8 cellular contexts compared by ENCODE assay signal in the genomic region with DNA sequence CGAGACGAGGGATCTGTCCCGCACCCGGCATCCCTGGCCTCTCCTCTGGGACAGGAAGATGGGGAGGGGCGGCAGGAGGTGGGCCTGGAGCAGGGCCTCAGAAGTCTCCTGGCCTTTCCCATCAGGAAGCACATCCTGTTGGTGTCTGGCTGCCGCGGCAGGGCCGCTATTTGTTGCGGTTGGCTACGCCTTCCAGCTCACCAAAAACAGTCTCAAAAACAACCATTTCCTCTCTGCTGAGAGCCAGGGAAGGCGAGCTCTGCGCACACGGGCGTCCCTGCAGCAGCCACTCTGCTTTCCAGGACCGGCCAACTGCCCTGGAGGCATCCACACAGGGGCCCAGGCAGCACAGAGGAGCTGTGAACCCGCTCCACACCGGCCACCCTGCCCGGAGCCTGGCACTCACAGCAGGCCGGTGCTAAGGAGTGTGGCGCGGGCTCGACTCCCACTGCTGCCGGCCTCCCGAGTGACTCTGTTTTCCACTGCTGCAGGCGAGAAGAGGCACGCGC. TPM values are rescaled to one million over a fixed set of nuclear protein-coding genes. Genes with fewer than 3 reads are reported as not detected.
DNase-seq lines count a peak whose midpoint lies in the region; ATAC-seq and TF ChIP-seq lines count a peak whose summit lies in the region.

A gene (plus strand): TSS at position 224 of the 509 bp plus-strand sequence. CDS start 610 bp downstream, outside the sequence.

- H3K27me3 ChIP-seq in body of pancreas, result no peaks in the 10 kb centered on the region
- peaks cover 0 to 20% of the 10 kb centered on the region in 2 donors for H3K27me3 ChIP-seq in left lung
- H3K27me3 ChIP-seq in thyroid gland, result no peaks in the 10 kb centered on the region
- no peaks in the 10 kb centered on the region for H3K27me3 ChIP-seq in HAP-1 (ENCODE audit: low read depth)

- H3K4me3 ChIP-seq in body of pancreas (no peak within 1 kb of the TSS), left lung (peak within 1 kb of the TSS; percentile 51 to 54), thyroid gland (replicated peaks in 1 of 3) (peak within 1 kb of the TSS; percentile 24 to 58 (median 35)), HAP-1 (no peak within 1 kb of the TSS)

- H3K9me3 Mint-ChIP-seq in activated CD4-positive, alpha-beta T cell treated with anti-CD3 and anti-CD28 coated beads for 36 hours (ENCODE audit: low read depth), result no peaks in the 10 kb centered on the region

- H3K27ac Mint-ChIP-seq in activated CD4-positive, alpha-beta T cell treated with anti-CD3 and anti-CD28 coated beads for 36 hours, result peak within 1 kb of the TSS; percentile 94

- H3K36me3 Mint-ChIP-seq in activated CD4-positive, alpha-beta T cell treated with anti-CD3 and anti-CD28 coated beads for 36 hours (ENCODE audit: low read depth), result peaks cover 39% of the 10 kb centered on the region

- peaks cover 39% of the 10 kb centered on the region for H3K4me1 Mint-ChIP-seq in activated CD4-positive, alpha-beta T cell treated with anti-CD3 and anti-CD28 coated beads for 36 hours

- H3K27me3 Mint-ChIP-seq in activated CD4-positive, alpha-beta T cell treated with anti-CD3 and anti-CD28 coated beads for 36 hours, result no peaks in the 10 kb centered on the region

- H3K4me1 ChIP-seq in body of pancreas (peaks cover 8% of the 10 kb centered on the region), left lung (peaks cover 17 to 51% of the 10 kb centered on the region in 2 donors), thyroid gland (peaks cover 0 to 33% of the 10 kb centered on the region in 2 donors), HAP-1 (no peaks in the 10 kb centered on the region)

- in situ Hi-C loops in HAP-1 (cut with MboI; ENCODE audit: low sequenced_read_pairs), result no loop called here

- POLR2A ChIA-PET in activated CD4-positive, alpha-beta T cell treated with anti-CD3 and anti-CD28 coated beads for 36 hours (lab: Charles Lee), result no interaction called here

- H3K36me3 ChIP-seq in body of pancreas (replicated peaks in 1 of 2; ENCODE audit: insufficient read depth in 1 of 2, low read depth in 2 of 2), result no peaks in the 10 kb centered on the region
- peaks cover 0 to 27% of the 10 kb centered on the region in 2 donors for H3K36me3 ChIP-seq in left lung
- H3K36me3 ChIP-seq in thyroid gland, result peaks cover 26 to 28% of the 10 kb centered on the region in 2 donors
- H3K36me3 ChIP-seq in HAP-1 (replicated peaks), result no peaks in the 10 kb centered on the region

- no peaks in the 10 kb centered on the region for H3K9me3 ChIP-seq in body of pancreas
- no peaks in the 10 kb centered on the region for H3K9me3 ChIP-seq in left lung
- H3K9me3 ChIP-seq in thyroid gland, result no peaks in the 10 kb centered on the region
- no peaks in the 10 kb centered on the region for H3K9me3 ChIP-seq in HAP-1

- peak; percentile 66 for DNase-seq in activated CD4-positive, alpha-beta T cell treated with anti-CD3 and anti-CD28 coated beads for 36 hours
- no peak for DNase-seq in activated CD4-positive, alpha-beta T cell treated with anti-CD3 and anti-CD28 coated beads for 4 hours
- DNase-seq in body of pancreas (peak; percentile 34 to 57 (median 50)), left lung (no peak), thyroid gland (peak; percentile 48 to 51), HAP-1 (ENCODE audit: low spot score in 2 of 2) (no peak), OCI-M1 (lab: John Stamatoyannopoulos, UW) (no peak)
- no peak for DNase-seq in NK-92 treated with Interleukin-12 subunit alpha and Interleukin-12 subunit beta, amount 100 ng/mL, for 24 hours (lab: John Stamatoyannopoulos, UW)

- WGBS in body of pancreas, 2 donors, result 68 to 89% methylated on average over 18 to 24 of the region's 27 CpGs
- WGBS in thyroid gland, 2 donors, result 49 to 81% methylated on average over 13 to 19 of the region's 27 CpGs

- peak within 1 kb of the TSS; percentile 95 for H3K4me3 Mint-ChIP-seq in activated CD4-positive, alpha-beta T cell treated with anti-CD3 and anti-CD28 coated beads for 36 hours

- ATAC-seq in activated CD4-positive, alpha-beta T cell treated with anti-CD3 and anti-CD28 coated beads for 36 hours, result peak; percentile 25
- ATAC-seq in body of pancreas, result peak; percentile 33
- ATAC-seq in left lung, result peak; percentile 48

- TF ChIP-seq POLR2A in body of pancreas (IDR thresholded peaks at IDR 0.05) (peak in 2 of 3 donors; percentile 67 to 70), thyroid gland (IDR thresholded peaks at IDR 0.05) (peak in 1 of 2 donors; percentile 44)

- intact Hi-C loops in activated CD4-positive, alpha-beta T cell treated with anti-CD3 and anti-CD28 coated beads for 36 hours (cut with DNase I, micrococcal nuclease), result loop anchor here (1.0 to 5.0 kb wide), 2 partner anchors 40 to 174 kb away; a partner anchor contains a TSS
- intact Hi-C loops in body of pancreas (cut with DNase I) (no loop called here), left lung (cut with DNase I) (no loop called here), thyroid gland (cut with DNase I) (no loop called here)

- CTCF ChIA-PET in activated CD4-positive, alpha-beta T cell treated with anti-CD3 and anti-CD28 coated beads for 36 hours (lab: Charles Lee), result interaction anchor here (0.7 kb wide), 1 partner anchor 304 kb away, joined by 3 read pairs; no protein-coding TSS in a partner anchor

- TF ChIP-seq CTCF in body of pancreas (IDR thresholded peaks at IDR 0.05) (no peak), left lung (IDR thresholded peaks at IDR 0.05) (no peak), thyroid gland (IDR thresholded peaks at IDR 0.05) (no peak)

- peak within 1 kb of the TSS; percentile 44 to 78 (median 62) for H3K27ac ChIP-seq in body of pancreas
- H3K27ac ChIP-seq in left lung, result peak within 1 kb of the TSS; percentile 82
- H3K27ac ChIP-seq in thyroid gland, result peak within 1 kb of the TSS; percentile 77 to 90 (median 90)

RNA-seq across cellular contexts. Expression of the gene that starts here (rescaled TPM):
- total RNA-seq in activated CD4-positive, alpha-beta T cell treated with anti-CD3 and anti-CD28 coated beads for 36 hours, result 10 to 100 TPM; 12.6 to 17.5 TPM
- total RNA-seq in body of pancreas (10 to 100 TPM; 23.6 to 25.1 TPM), left lung (10 to 100 TPM; 26.6 to 28.7 TPM), thyroid gland (10 to 100 TPM; 38.5 to 85.3 (median 66.0) TPM)

Comparison
In these comparisons a context has a peak if more than half of its experiments do, and no peak if none do; other contexts are left out.
1. DNase-seq: peak in activated CD4-positive, alpha-beta T cell treated with anti-CD3 and anti-CD28 coated beads for 36 hours (single experiment), body of pancreas (4 of 4) and thyroid gland (2 of 2); none in activated CD4-positive, alpha-beta T cell treated with anti-CD3 and anti-CD28 coated beads for 4 hours (0 of 2), left lung (0 of 2), NK-92 treated with Interleukin-12 subunit alpha and Interleukin-12 subunit beta, amount 100 ng/mL, for 24 hours (single experiment), HAP-1 (0 of 2) and OCI-M1 (single experiment).
2. H3K4me3 ChIP-seq: peak in left lung (2 of 2) and thyroid gland (3 of 3); none in body of pancreas (0 of 2) and HAP-1 (single experiment).
3. intact Hi-C loops: an anchor here in activated CD4-positive, alpha-beta T cell treated with anti-CD3 and anti-CD28 coated beads for 36 hours (1.0 to 5.0 kb wide); none called in body of pancreas, left lung and thyroid gland.
4. Peak in every context shown above with its lines, with median percentiles within 50 percentile points of each other: ATAC-seq and H3K27ac ChIP-seq.